1 cellular context compared by ENCODE assay signal in the genomic region with DNA sequence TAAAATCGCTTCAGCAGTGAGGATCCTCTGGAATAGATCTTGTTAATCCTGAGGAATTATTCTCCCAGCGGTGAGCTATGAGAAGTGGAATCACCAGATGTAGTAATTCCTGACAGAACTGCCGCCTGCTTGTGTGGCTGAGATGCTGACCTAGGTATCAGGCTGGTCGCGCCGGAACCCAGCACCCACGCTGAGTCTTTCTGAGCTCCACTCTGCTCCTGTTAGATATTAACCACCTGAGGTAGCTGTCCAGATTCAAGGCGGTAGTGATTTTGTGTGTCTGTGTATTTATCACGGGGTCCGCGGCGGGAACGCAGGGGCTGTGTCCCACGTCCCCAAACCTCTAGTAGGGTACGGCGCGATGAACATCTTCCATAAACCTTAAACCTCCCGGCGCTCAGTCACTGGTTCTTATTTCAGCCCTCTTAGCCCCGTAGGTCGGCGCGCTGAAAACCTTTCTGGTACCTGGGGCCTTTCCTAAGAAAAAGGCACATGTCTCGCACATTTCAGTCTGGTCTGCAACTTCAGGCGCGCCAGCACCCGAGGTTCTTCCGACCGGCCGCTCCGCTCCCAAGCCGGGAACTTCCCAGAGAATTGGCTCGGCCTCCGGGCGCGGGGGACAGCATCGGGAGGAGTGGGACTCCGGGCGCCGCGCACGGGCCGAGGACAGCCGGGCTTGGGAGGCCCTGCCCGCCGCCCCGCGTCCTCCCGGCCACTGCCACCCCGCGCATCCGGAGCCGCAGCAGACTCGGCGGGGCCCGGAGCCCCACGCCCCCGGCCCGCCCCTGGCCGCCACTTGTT.
TF ChIP-seq lines count a peak whose summit lies in the region.

No MANE protein-coding gene starts in this region.

TF ChIP-seq in HepG2, 621 proteins besides CTCF, POLR2A, EP300 and RAD21 (continued from another document and continues in another):
- TF ChIP-seq, protein P1, sequence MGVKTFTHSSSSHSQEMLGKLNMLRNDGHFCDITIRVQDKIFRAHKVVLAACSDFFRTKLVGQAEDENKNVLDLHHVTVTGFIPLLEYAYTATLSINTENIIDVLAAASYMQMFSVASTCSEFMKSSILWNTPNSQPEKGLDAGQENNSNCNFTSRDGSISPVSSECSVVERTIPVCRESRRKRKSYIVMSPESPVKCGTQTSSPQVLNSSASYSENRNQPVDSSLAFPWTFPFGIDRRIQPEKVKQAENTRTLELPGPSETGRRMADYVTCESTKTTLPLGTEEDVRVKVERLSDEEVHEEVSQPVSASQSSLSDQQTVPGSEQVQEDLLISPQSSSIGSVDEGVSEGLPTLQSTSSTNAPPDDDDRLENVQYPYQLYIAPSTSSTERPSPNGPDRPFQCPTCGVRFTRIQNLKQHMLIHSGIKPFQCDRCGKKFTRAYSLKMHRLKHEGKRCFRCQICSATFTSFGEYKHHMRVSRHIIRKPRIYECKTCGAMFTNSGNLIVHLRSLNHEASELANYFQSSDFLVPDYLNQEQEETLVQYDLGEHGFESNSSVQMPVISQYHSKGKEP (CRISPR knock-in tag; IDR thresholded peaks at IDR 0.05) = 0 out of 2 replicates have a peak, but pooled peaks have one; percentile 18
- TF ChIP-seq ZNF530 (CRISPR knock-in tag; IDR thresholded peaks at IDR 0.05; ENCODE audit: low read depth) (0 out of 2 replicates have a peak, but pooled peaks have one; percentile 17), POLR2AphosphoS2 (IDR thresholded peaks at IDR 0.05; ENCODE audit: low read depth, low read length) (no peak), HES4 (CRISPR knock-in tag; IDR thresholded peaks at IDR 0.05; ENCODE audit: borderline replicate concordance) (no peak), ZNF569 (CRISPR knock-in tag; IDR thresholded peaks at IDR 0.05; ENCODE audit: borderline replicate concordance) (no peak), PTBP1 (IDR thresholded peaks at IDR 0.05; ENCODE audit: low read depth, low read length, poor library complexity, severe bottlenecking) (no peak), HOXA9 (CRISPR knock-in tag; IDR thresholded peaks at IDR 0.05; ENCODE audit: borderline replicate concordance) (no peak), CENPX (CRISPR knock-in tag; IDR thresholded peaks at IDR 0.05) (no peak), ZFYVE20 (CRISPR knock-in tag; IDR thresholded peaks at IDR 0.05; ENCODE audit: borderline replicate concordance, low read depth) (no peak), SOX5 (CRISPR knock-in tag; IDR thresholded peaks at IDR 0.05; ENCODE audit: borderline replicate concordance) (no peak), SNRNP70 (IDR thresholded peaks at IDR 0.05; ENCODE audit: low read depth, low read length) (no peak), ZNF746 (CRISPR knock-in tag; IDR thresholded peaks at IDR 0.05) (no peak; the same call in 1 of the 2 replicates), RCOR2 (CRISPR knock-in tag; IDR thresholded peaks at IDR 0.05) (no peak), STAT5B (CRISPR knock-in tag; IDR thresholded peaks at IDR 0.05) (no peak), ZMYM2 (CRISPR knock-in tag; IDR thresholded peaks at IDR 0.05) (no peak), RXRA (CRISPR knock-in tag; IDR thresholded peaks at IDR 0.05) (no peak; the same call in 1 of the 2 replicates), ZMYM3 (CRISPR knock-in tag; IDR thresholded peaks at IDR 0.05) (no peak), XRCC5 (optimal IDR thresholded peaks at IDR 0.05; ENCODE audit: low read length) (no peak), ZSCAN21 (CRISPR knock-in tag; IDR thresholded peaks at IDR 0.05; ENCODE audit: borderline replicate concordance) (no peak), SP4 (CRISPR knock-in tag; IDR thresholded peaks at IDR 0.05) (no peak; the same call in 1 of the 2 replicates), MED13 (CRISPR knock-in tag; IDR thresholded peaks at IDR 0.05) (no peak), ONECUT2 (CRISPR knock-in tag; IDR thresholded peaks at IDR 0.05) (no peak), KDM4B (CRISPR knock-in tag; IDR thresholded peaks at IDR 0.05) (no peak), GATA4 (IDR thresholded peaks at IDR 0.05; ENCODE audit: borderline replicate concordance, low read depth) (no peak)
- TF ChIP-seq, protein P2, sequence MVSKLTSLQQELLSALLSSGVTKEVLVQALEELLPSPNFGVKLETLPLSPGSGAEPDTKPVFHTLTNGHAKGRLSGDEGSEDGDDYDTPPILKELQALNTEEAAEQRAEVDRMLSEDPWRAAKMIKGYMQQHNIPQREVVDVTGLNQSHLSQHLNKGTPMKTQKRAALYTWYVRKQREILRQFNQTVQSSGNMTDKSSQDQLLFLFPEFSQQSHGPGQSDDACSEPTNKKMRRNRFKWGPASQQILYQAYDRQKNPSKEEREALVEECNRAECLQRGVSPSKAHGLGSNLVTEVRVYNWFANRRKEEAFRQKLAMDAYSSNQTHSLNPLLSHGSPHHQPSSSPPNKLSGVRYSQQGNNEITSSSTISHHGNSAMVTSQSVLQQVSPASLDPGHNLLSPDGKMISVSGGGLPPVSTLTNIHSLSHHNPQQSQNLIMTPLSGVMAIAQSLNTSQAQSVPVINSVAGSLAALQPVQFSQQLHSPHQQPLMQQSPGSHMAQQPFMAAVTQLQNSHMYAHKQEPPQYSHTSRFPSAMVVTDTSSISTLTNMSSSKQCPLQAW (CRISPR knock-in tag; IDR thresholded peaks at IDR 0.05) = peak; percentile 57; the same call in 1 of the 2 replicates
- TF ChIP-seq, protein P3, sequence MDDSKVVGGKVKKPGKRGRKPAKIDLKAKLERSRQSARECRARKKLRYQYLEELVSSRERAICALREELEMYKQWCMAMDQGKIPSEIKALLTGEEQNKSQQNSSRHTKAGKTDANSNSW (CRISPR knock-in tag; IDR thresholded peaks at IDR 0.05; ENCODE audit: borderline replicate concordance) = no peak
- TF ChIP-seq, protein P4, sequence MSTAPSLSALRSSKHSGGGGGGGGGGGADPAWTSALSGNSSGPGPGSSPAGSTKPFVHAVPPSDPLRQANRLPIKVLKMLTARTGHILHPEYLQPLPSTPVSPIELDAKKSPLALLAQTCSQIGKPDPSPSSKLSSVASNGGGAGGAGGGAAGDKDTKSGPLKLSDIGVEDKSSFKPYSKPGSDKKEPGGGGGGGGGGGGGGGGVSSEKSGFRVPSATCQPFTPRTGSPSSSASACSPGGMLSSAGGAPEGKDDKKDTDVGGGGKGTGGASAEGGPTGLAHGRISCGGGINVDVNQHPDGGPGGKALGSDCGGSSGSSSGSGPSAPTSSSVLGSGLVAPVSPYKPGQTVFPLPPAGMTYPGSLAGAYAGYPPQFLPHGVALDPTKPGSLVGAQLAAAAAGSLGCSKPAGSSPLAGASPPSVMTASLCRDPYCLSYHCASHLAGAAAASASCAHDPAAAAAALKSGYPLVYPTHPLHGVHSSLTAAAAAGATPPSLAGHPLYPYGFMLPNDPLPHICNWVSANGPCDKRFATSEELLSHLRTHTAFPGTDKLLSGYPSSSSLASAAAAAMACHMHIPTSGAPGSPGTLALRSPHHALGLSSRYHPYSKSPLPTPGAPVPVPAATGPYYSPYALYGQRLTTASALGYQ (CRISPR knock-in tag; IDR thresholded peaks at IDR 0.05) = peak; percentile 27; the same call in 1 of the 2 replicates
- TF ChIP-seq, protein P5, sequence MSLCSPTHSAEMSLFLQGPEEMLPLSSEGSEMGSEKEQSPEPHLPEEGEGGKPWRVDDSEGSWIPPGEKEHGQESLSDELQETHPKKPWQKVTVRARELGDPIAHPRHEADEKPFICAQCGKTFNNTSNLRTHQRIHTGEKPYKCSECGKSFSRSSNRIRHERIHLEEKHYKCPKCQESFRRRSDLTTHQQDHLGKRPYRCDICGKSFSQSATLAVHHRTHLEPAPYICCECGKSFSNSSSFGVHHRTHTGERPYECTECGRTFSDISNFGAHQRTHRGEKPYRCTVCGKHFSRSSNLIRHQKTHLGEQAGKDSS (CRISPR knock-in tag; IDR thresholded peaks at IDR 0.05; ENCODE audit: borderline replicate concordance, low read depth) = no peak
- TF ChIP-seq, protein P6, sequence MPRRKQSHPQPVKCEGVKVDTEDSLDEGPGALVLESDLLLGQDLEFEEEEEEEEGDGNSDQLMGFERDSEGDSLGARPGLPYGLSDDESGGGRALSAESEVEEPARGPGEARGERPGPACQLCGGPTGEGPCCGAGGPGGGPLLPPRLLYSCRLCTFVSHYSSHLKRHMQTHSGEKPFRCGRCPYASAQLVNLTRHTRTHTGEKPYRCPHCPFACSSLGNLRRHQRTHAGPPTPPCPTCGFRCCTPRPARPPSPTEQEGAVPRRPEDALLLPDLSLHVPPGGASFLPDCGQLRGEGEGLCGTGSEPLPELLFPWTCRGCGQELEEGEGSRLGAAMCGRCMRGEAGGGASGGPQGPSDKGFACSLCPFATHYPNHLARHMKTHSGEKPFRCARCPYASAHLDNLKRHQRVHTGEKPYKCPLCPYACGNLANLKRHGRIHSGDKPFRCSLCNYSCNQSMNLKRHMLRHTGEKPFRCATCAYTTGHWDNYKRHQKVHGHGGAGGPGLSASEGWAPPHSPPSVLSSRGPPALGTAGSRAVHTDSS (CRISPR knock-in tag; conservative IDR thresholded peaks at IDR 0.05) = no peak
- TF ChIP-seq, protein P7, sequence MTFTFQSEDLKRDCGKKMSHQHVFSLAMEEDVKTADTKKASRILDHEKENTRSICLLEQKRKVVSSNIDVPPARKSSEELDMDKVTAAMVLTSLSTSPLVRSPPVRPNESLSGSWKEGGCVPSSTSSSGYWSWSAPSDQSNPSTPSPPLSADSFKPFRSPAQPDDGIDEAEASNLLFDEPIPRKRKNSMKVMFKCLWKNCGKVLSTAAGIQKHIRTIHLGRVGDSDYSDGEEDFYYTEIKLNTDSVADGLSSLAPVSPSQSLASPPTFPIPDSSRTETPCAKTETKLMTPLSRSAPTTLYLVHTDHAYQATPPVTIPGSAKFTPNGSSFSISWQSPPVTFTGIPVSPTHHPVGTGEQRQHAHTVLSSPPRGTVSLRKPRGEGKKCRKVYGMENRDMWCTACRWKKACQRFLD (CRISPR knock-in tag; IDR thresholded peaks at IDR 0.05; ENCODE audit: borderline replicate concordance) = peak; percentile 90
- TF ChIP-seq, protein P8, sequence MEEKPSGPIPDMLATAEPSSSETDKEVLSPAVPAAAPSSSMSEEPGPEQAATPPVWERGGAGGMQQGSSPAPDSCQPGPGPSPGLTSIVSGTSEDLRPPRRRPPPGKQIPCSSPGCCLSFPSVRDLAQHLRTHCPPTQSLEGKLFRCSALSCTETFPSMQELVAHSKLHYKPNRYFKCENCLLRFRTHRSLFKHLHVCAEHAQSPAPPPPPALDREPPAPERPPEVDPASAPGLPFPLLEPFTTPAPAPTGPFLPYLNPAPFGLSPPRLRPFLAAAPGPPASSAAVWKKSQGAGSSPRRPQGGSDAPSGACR (CRISPR knock-in tag; IDR thresholded peaks at IDR 0.05) = peak; percentile 80; the same call in 1 of the 2 replicates
- TF ChIP-seq, protein P9, sequence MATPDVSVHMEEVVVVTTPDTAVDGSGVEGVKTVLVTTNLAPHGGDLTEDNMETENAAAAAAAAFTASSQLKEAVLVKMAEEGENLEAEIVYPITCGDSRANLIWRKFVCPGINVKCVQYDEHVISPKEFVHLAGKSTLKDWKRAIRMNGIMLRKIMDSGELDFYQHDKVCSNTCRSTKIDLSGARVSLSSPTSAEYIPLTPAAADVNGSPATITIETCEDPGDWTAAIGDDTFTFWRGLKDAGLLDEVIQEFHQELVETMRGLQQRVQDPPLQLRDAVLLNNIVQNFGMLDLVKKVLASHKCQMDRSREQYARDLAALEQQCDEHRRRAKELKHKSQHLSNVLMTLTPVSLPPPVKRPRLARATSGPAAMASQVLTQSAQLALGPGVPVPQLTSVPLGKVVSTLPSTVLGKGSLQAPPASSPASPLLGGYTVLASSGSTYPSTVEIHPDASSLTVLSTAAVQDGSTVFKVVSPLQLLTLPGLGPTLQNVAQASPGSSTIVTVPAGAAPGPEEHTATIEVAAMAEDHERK (CRISPR knock-in tag; IDR thresholded peaks at IDR 0.05; ENCODE audit: low read depth) = no peak
- TF ChIP-seq, protein P10, sequence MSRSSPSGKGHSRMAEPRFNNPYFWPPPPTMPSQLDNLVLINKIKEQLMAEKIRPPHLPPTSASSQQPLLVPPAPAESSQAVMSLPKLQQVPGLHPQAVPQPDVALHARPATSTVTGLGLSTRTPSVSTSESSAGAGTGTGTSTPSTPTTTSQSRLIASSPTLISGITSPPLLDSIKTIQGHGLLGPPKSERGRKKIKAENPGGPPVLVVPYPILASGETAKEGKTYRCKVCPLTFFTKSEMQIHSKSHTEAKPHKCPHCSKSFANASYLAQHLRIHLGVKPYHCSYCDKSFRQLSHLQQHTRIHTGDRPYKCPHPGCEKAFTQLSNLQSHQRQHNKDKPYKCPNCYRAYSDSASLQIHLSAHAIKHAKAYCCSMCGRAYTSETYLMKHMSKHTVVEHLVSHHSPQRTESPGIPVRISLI (CRISPR knock-in tag; IDR thresholded peaks at IDR 0.05; ENCODE audit: borderline replicate concordance) = peak; percentile 49; the same call in 1 of the 2 replicates
- TF ChIP-seq, protein P11, sequence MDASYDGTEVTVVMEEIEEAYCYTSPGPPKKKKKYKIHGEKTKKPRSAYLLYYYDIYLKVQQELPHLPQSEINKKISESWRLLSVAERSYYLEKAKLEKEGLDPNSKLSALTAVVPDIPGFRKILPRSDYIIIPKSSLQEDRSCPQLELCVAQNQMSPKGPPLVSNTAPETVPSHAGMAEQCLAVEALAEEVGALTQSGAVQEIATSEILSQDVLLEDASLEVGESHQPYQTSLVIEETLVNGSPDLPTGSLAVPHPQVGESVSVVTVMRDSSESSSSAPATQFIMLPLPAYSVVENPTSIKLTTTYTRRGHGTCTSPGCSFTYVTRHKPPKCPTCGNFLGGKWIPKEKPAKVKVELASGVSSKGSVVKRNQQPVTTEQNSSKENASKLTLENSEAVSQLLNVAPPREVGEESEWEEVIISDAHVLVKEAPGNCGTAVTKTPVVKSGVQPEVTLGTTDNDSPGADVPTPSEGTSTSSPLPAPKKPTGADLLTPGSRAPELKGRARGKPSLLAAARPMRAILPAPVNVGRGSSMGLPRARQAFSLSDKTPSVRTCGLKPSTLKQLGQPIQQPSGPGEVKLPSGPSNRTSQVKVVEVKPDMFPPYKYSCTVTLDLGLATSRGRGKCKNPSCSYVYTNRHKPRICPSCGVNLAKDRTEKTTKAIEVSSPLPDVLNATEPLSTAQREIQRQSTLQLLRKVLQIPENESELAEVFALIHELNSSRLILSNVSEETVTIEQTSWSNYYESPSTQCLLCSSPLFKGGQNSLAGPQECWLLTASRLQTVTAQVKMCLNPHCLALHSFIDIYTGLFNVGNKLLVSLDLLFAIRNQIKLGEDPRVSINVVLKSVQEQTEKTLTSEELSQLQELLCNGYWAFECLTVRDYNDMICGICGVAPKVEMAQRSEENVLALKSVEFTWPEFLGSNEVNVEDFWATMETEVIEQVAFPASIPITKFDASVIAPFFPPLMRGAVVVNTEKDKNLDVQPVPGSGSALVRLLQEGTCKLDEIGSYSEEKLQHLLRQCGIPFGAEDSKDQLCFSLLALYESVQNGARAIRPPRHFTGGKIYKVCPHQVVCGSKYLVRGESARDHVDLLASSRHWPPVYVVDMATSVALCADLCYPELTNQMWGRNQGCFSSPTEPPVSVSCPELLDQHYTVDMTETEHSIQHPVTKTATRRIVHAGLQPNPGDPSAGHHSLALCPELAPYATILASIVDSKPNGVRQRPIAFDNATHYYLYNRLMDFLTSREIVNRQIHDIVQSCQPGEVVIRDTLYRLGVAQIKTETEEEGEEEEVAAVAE (CRISPR knock-in tag; IDR thresholded peaks at IDR 0.05; ENCODE audit: borderline replicate concordance) = no peak
